In the genomic region with DNA sequence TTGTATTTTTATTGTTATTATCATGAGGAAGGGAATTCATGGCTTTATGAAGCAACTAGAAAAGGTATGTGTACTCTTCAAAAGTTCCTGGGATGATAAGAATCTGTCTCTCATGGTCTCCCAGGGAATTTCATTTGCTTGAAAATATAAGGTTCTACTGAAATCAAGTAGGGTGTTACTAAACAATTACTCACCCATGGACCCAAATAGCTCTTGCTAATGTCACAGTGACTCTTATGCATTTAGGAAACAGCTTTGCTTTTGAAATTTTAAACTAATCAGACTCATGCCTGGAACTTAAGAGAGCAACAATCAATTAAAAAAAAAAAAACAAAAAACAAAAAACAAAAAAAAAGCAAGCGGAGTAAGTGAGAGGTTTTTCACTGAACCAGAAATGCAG, we compare ENCODE assay signal across 29 cellular contexts.
"Had no signal": no experiment of that assay in that cellular context is flagged by ENCODE, and none has a peak within 500 bp of the region (broad histone marks: within the 10 kb centered on the region; RNA-seq: fewer than 3 reads in every experiment).

No MANE protein-coding gene starts in this region.

- H3K9me3 ChIP-seq: adrenal gland, body of pancreas, colonic mucosa, gastroesophageal sphincter had no signal

- H3K4me3 ChIP-seq: adrenal gland, body of pancreas, cardiac muscle cell, colonic mucosa, gastroesophageal sphincter had no signal

- H3K4me1 ChIP-seq: adrenal gland, body of pancreas, colonic mucosa, gastroesophageal sphincter had no signal

- H3K36me3 ChIP-seq: adrenal gland, cardiac muscle cell, colonic mucosa, gastroesophageal sphincter had no signal

- H3K27ac ChIP-seq: adrenal gland, body of pancreas, cardiac muscle cell, colonic mucosa, gastroesophageal sphincter had no signal

- ATAC-seq: activated CD4-positive, alpha-beta T cell treated with anti-CD3 and anti-CD28 coated beads for 36 hours; activated CD8-positive, alpha-beta memory T cell treated with anti-CD3 and anti-CD28 coated beads, Interleukin-2, amount 10 ng/mL, durations not matched to agents 7 days and 5 days; activated CD8-positive, alpha-beta T cell treated with anti-CD3 and anti-CD28 coated beads, Interleukin-2, amount 10 ng/mL, durations not matched to agents 7 days and 5 days; activated naive CD8-positive, alpha-beta T cell treated with anti-CD3 and anti-CD28 coated beads, Interleukin-2, amount 50 U/mL, for 24 hours; body of pancreas; esophagus mucosa; gastroesophageal sphincter; T-helper 17 cell had no signal

- H3K27me3 ChIP-seq: adrenal gland, body of pancreas, cardiac muscle cell, colonic mucosa, gastroesophageal sphincter had no signal

- DNase-seq: activated CD4-positive, alpha-beta memory T cell treated with anti-CD3 and anti-CD28 coated beads for 36 hours; activated CD4-positive, alpha-beta T cell treated with anti-CD3 and anti-CD28 coated beads for 36 hours; activated CD4-positive, alpha-beta T cell treated with anti-CD3 and anti-CD28 coated beads, Interleukin-2, amount 10 ng/mL, durations not matched to agents 24 days and 14 days; activated CD4-positive, CD25-positive, alpha-beta regulatory T cell; activated CD4-positive, CD25-positive, alpha-beta regulatory T cell treated with anti-CD3 and anti-CD28 coated beads, Interleukin-2, amount 50 U/mL, for 72 hours; activated CD8-positive, alpha-beta memory T cell treated with anti-CD3 and anti-CD28 coated beads, Interleukin-2, amount 10 ng/mL, durations not matched to agents 7 days and 5 days; activated CD8-positive, alpha-beta memory T cell treated with anti-CD3 and anti-CD28 coated beads, Interleukin-2, amount 50 U/mL, for 4 hours; activated CD8-positive, alpha-beta T cell treated with anti-CD3 and anti-CD28 coated beads, Interleukin-2, amount 10 ng/mL, durations not matched to agents 7 days and 5 days; activated effector memory CD4-positive, alpha-beta T cell treated with anti-CD3 and anti-CD28 coated beads, Interleukin-2, amount 50 U/mL, for 16 hours; activated naive CD4-positive, alpha-beta T cell treated with anti-CD3 and anti-CD28 coated beads for 36 hours; activated naive CD8-positive, alpha-beta T cell treated with anti-CD3 and anti-CD28 coated beads for 36 hours; activated naive CD8-positive, alpha-beta T cell treated with anti-CD3 and anti-CD28 coated beads, Interleukin-2, amount 50 U/mL, for 24 hours; activated T-cell treated with anti-CD3 and anti-CD28 coated beads, Interleukin-2, amount 50 U/mL, for 1 hour; activated T-cell treated with anti-CD3 and anti-CD28 coated beads, Interleukin-2, amount 50 U/mL, for 48 hours; adrenal gland; amygdala; aorta; body of pancreas; central memory CD4-positive, alpha-beta T cell; cerebellar nuclear complex; colonic mucosa; effector CD8-positive, alpha-beta T cell; foreskin melanocyte; T-helper 1 cell; T-helper 17 cell; T1000 had no signal
